In the genomic region with DNA sequence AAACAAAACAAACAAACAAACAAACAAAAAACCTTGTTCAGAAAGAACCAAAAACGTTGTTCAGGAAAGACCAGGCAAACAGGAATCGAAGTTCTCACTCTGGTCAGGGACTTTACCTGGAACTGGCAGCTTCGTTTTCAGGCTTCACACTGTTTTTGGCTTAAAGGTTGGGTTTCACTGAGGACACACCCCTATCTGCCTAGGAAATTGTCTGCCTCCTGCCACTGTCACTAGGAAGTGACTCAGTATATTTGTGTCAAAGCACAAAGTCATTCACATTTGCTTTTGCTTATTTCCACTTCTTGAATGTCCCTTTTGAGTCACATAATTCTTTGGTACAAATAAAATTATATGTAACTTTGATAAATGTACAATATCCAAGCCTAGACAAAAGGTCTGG, we compare ENCODE assay signal across 17 cellular contexts. TPM values are rescaled to one million over a fixed set of nuclear protein-coding genes. Genes with fewer than 3 reads are reported as not detected.
"Had no signal": no experiment of that assay in that cellular context is flagged by ENCODE, and none has a peak within 500 bp of the region (broad histone marks: within the 10 kb centered on the region; RNA-seq: fewer than 3 reads in every experiment).

No MANE protein-coding gene starts in this region.

- DNase-seq: activated CD4-positive, alpha-beta T cell treated with anti-CD3 and anti-CD28 coated beads, Interleukin-2, amount 50 U/mL, for 48 hours; activated CD4-positive, CD25-positive, alpha-beta regulatory T cell treated with anti-CD3 and anti-CD28 coated beads, Interleukin-2, amount 50 U/mL, for 72 hours; activated effector memory CD4-positive, alpha-beta T cell treated with Interleukin-2 at 50 U/mL for 16 hours; activated T-cell treated with anti-CD3 and anti-CD28 coated beads, Interleukin-2, amount 50 U/mL, for 4 hours; adrenal gland; dorsolateral prefrontal cortex; islet precursor cell; pancreas; stimulated activated naive CD8-positive, alpha-beta T cell treated with anti-CD3 and anti-CD28 coated beads, Interleukin-15, Interleukin-2, amounts not matched to agents 100 U/mL and 50 U/mL, for 24 hours had no signal

- H3K27ac ChIP-seq: adrenal gland, dorsolateral prefrontal cortex, esophagus muscularis mucosa, hepatocyte, neural progenitor cell, pancreas had no signal

- H3K4me3 Mint-ChIP-seq: activated naive CD4-positive, alpha-beta T cell treated with anti-CD3 and anti-CD28 coated beads, Interleukin-2, amount 50 U/mL, for 24 hours; activated T-cell treated with anti-CD3 and anti-CD28 coated beads, Interleukin-2, amount 50 U/mL, for 4 hours; mesothelial cell of epicardium; neural progenitor cell; type B pancreatic cell had no signal

- H3K4me1 Mint-ChIP-seq: activated naive CD4-positive, alpha-beta T cell treated with anti-CD3 and anti-CD28 coated beads, Interleukin-2, amount 50 U/mL, for 24 hours had no signal

- H2AFZ ChIP-seq: hepatocyte, neural progenitor cell had no signal

- H3K4me1 ChIP-seq: adrenal gland, esophagus muscularis mucosa, neural progenitor cell had no signal

- H3K27ac Mint-ChIP-seq: activated naive CD4-positive, alpha-beta T cell treated with anti-CD3 and anti-CD28 coated beads, Interleukin-2, amount 50 U/mL, for 24 hours; mesothelial cell of epicardium; neural progenitor cell; type B pancreatic cell had no signal

- ATAC-seq: activated T-cell treated with anti-CD3 and anti-CD28 coated beads, Interleukin-2, amount 50 U/mL, for 4 hours; sciatic nerve; stimulated activated naive CD8-positive, alpha-beta T cell treated with anti-CD3 and anti-CD28 coated beads, Interleukin-15, Interleukin-2, amounts not matched to agents 100 U/mL and 50 U/mL, for 24 hours had no signal

- H3K27me3 ChIP-seq: adrenal gland, esophagus muscularis mucosa, hepatocyte, neural progenitor cell, pancreas had no signal

- H3K9ac ChIP-seq: neural progenitor cell had no signal

- H3K9me3 ChIP-seq: adrenal gland, esophagus muscularis mucosa, pancreas had no signal

- H3K36me3 Mint-ChIP-seq: activated naive CD4-positive, alpha-beta T cell treated with anti-CD3 and anti-CD28 coated beads, Interleukin-2, amount 50 U/mL, for 24 hours; mesothelial cell of epicardium; neural progenitor cell; type B pancreatic cell had no signal

- H3K4me2 ChIP-seq: hepatocyte, neural progenitor cell had no signal

- H3K36me3 ChIP-seq: adrenal gland, esophagus muscularis mucosa, neural progenitor cell, pancreas had no signal

- H3K9me3 Mint-ChIP-seq: mesothelial cell of epicardium, neural progenitor cell, type B pancreatic cell had no signal

- H3K4me3 ChIP-seq: adrenal gland, dorsolateral prefrontal cortex, esophagus muscularis mucosa, hepatocyte, lung, neural progenitor cell, pancreas had no signal

RNA-seq across cellular contexts. Expression of a gene that starts 37.9 kb away (rescaled TPM):
- total RNA-seq: activated T-cell treated with anti-CD3 and anti-CD28 coated beads, Interleukin-2, amount 50 U/mL, for 4 hours; dorsolateral prefrontal cortex; lung; mesothelial cell of epicardium; sciatic nerve had no signal
- polyA plus RNA-seq: adrenal gland, lung, pancreas had no signal
